ENCODE assay signal across 8 cellular contexts in genomic region chr5:151825445-151825844, GRCh38. TPM values are rescaled to one million over a fixed set of nuclear protein-coding genes. Genes with fewer than 3 reads are reported as not detected.
DNase-seq lines count a peak whose midpoint lies in the region; ATAC-seq and TF ChIP-seq lines count a peak whose summit lies in the region.

No MANE protein-coding gene starts in this region.

- H3K4me1 ChIP-seq in HAP-1, result no peaks in the 10 kb centered on the region
- peaks cover 0 to 5% (median 2%) of the 10 kb centered on the region in 4 donors for H3K4me1 ChIP-seq in esophagus muscularis mucosa

- DNase-seq in stimulated activated CD4-positive, alpha-beta T cell treated with anti-CD3 and anti-CD28 coated beads, Interleukin-1b, Interleukin-23, amount 100 ng/mL, for 48 hours, result peak; percentile 19
- no peak for DNase-seq in stimulated activated CD4-positive, alpha-beta T cell treated with anti-CD3 and anti-CD28 coated beads, Interleukin-4, amount 100 ng/mL, for 1 hour
- peak; percentile 36 to 75 for DNase-seq in HAP-1 (ENCODE audit: low spot score in 2 of 2)
- peak; percentile 78 for DNase-seq in NCI-H1694 (lab: John Stamatoyannopoulos, UW)
- peak; percentile 43 for DNase-seq in T1000 (lab: John Stamatoyannopoulos, UW)
- no peak for DNase-seq in esophagus muscularis mucosa (ENCODE audit: extremely low spot score)
- DNase-seq in myocyte (ENCODE audit: low read depth), result peak; percentile 78

- H3K36me3 ChIP-seq in HAP-1 (replicated peaks) (peaks cover 14% of the 10 kb centered on the region), esophagus muscularis mucosa (peaks cover 0 to 5% (median 2%) of the 10 kb centered on the region in 4 donors)

- TF ChIP-seq CTCF in esophagus muscularis mucosa (IDR thresholded peaks at IDR 0.05), result peak; percentile 71 to 87 (median 73)

- no peak overlapping the region for H3K27ac ChIP-seq in esophagus muscularis mucosa (replicated peaks in 1 of 4)

- H3K4me3 ChIP-seq in HAP-1 (no peak overlapping the region), esophagus muscularis mucosa (no peak overlapping the region)

- H3K9me3 ChIP-seq in HAP-1 (no peaks in the 10 kb centered on the region), esophagus muscularis mucosa (no peaks in the 10 kb centered on the region)

- 23% methylated on average over 1 of the region's 1 CpG for WGBS in esophagus muscularis mucosa

- intact Hi-C loops in esophagus muscularis mucosa (cut with DNase I), result loop anchor here (2.0 to 10.0 kb wide), 2 partner anchors 317 to 679 kb away; no protein-coding TSS in a partner anchor

- no peak for ATAC-seq in GM19023 (IDR thresholded peaks at IDR 0.05; ENCODE audit: unreplicated experiment)

- H3K27me3 ChIP-seq in HAP-1 (ENCODE audit: low read depth) (no peaks in the 10 kb centered on the region), esophagus muscularis mucosa (no peaks in the 10 kb centered on the region)

- in situ Hi-C loops in HAP-1 (cut with MboI; ENCODE audit: low sequenced_read_pairs), result loop anchor here (10.0 kb wide), 1 partner anchor 319 kb away; no protein-coding TSS in a partner anchor

- no peak for TF ChIP-seq EP300 in esophagus muscularis mucosa (IDR thresholded peaks at IDR 0.05)

- no peak for TF ChIP-seq POLR2A in esophagus muscularis mucosa (IDR thresholded peaks at IDR 0.05; ENCODE audit: low read depth)

RNA-seq across cellular contexts. Expression of gene G3BP1, which starts 53.7 kb away (rescaled TPM):
- total RNA-seq in esophagus muscularis mucosa (10 to 100 TPM; 49.8 to 75.5 (median 63.1) TPM), myocyte (144 and 147 TPM in 2 replicates)
- polyA plus RNA-seq in myocyte (2012), result 105 TPM

Comparison
In these comparisons a context has a peak if more than half of its experiments do, and no peak if none do; other contexts are left out.
1. DNase-seq: peak in stimulated activated CD4-positive, alpha-beta T cell treated with anti-CD3 and anti-CD28 coated beads, Interleukin-1b, Interleukin-23, amount 100 ng/mL, for 48 hours (single experiment), HAP-1 (2 of 2), NCI-H1694 (single experiment), T1000 (single experiment) and myocyte (single experiment); none in stimulated activated CD4-positive, alpha-beta T cell treated with anti-CD3 and anti-CD28 coated beads, Interleukin-4, amount 100 ng/mL, for 1 hour (single experiment) and esophagus muscularis mucosa (single experiment).